In the genomic region with DNA sequence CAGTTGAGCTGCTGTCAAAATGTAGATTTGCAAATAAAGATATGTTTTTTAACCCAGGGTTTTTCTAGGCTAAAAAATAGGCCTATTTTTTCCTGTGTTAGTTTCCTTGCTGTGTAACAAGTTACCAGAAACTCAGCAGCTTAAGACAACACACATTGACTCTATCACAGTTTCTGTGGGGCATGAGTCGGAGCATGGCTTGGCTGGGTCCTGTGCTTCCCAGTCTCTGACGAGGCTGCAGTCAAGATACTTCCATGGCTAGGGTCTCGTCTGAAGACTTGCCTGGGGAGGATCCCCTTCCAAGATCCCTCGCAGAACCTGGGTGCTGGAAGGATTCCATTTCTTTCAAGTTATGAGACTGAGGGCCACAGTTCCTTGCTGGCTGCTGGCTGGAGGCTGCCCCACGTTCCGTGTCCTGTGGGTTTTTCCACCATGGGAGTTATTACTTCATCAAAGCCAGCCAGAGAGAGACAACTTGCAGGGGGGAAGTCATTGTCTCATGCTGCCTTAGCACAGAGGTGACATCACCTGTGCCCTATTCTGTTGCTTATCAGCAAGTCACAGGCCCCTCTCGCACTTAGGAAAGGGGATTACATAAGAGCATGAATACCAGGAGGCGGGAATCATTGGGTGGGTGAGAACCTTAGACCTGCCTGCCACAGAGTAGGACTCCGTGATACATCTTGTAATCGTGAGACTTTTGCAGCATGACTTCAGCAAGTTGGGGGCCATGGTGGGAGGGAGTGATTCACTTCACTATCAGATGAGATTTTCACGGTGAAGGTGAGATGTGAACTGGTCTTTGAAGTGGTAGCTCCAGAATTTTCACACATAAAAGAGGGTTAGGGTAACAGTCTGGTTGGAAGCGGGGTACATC, we compare ENCODE assay signal across 10 cellular contexts.
DNase-seq lines count a peak whose midpoint lies in the region; ATAC-seq and TF ChIP-seq lines count a peak whose summit lies in the region.
"Had no signal": no experiment of that assay in that cellular context is flagged by ENCODE, and none has a peak within 500 bp of the region (broad histone marks: within the 10 kb centered on the region; RNA-seq: fewer than 3 reads in every experiment).

No MANE protein-coding gene starts in this region.

- in situ Hi-C loops in mammary epithelial cell (cut with MboI; ENCODE audit: low sequenced_read_pairs in 2 of 2): no loop called here

- H3K36me3 ChIP-seq in mammary epithelial cell (ENCODE audit: insufficient read depth, low read length) (no peaks in the 10 kb centered on the region), breast epithelium (no peaks in the 10 kb centered on the region), mucosa of descending colon (ENCODE audit: low read depth) (no peaks in the 10 kb centered on the region)

- CTCF ChIA-PET in mammary epithelial cell (lab: Charles Lee; ENCODE audit: low non-redundant PET): no interaction called here

- peaks cover 59% of the 10 kb centered on the region for H3K4me1 Mint-ChIP-seq in activated naive CD8-positive, alpha-beta T cell treated with anti-CD3 and anti-CD28 coated beads for 36 hours

- TF ChIP-seq CTCF in mammary epithelial cell (conservative IDR thresholded peaks at IDR 0.05 in 1 of 2, IDR thresholded peaks at IDR 0.05 in 1 of 2; ENCODE audit: extremely low read depth in 1 of 2, insufficient read depth in 1 of 2, low read depth in 1 of 2, low read length in 2 of 2): no peak
- TF ChIP-seq CTCF in breast epithelium (IDR thresholded peaks at IDR 0.05): no peak
- no peak for TF ChIP-seq CTCF in mucosa of descending colon (IDR thresholded peaks at IDR 0.05)

- DNase-seq in mammary epithelial cell (peak; percentile 42), breast epithelium (ENCODE audit: low spot score in 2 of 2) (no peak), kidney tubule cell (ENCODE audit: low spot score) (peak; percentile 65), mucosa of descending colon (no peak), DMS 273 treated with DMSO at 0.1 percent for 48 hours (lab: John Stamatoyannopoulos, UW) (no peak), ureter (ENCODE audit: low spot score) (no peak)
- peak; percentile 25 for DNase-seq in activated naive CD8-positive, alpha-beta T cell treated with anti-CD3 and anti-CD28 coated beads for 36 hours
- DNase-seq in stimulated activated naive CD8-positive, alpha-beta T cell treated with anti-CD3 and anti-CD28 coated beads, Interleukin-15, Interleukin-2, amounts not matched to agents 100 U/mL and 50 U/mL, for 24 hours: peak; percentile 31
- DNase-seq: NCI-H2171 treated with DMSO at 0.1 percent for 48 hours had no signal

- intact Hi-C loops in mammary epithelial cell (cut with micrococcal nuclease) (no loop called here), breast epithelium (cut with DNase I; ENCODE audit: low total_unique reads) (no loop called here), mucosa of descending colon (cut with DNase I, micrococcal nuclease) (no loop called here)

- peak overlapping the region; percentile 28 for H3K27ac Mint-ChIP-seq in activated naive CD8-positive, alpha-beta T cell treated with anti-CD3 and anti-CD28 coated beads for 36 hours

- no peaks in the 10 kb centered on the region for H3K9me3 Mint-ChIP-seq in activated naive CD8-positive, alpha-beta T cell treated with anti-CD3 and anti-CD28 coated beads for 36 hours

- H3K36me3 Mint-ChIP-seq in activated naive CD8-positive, alpha-beta T cell treated with anti-CD3 and anti-CD28 coated beads for 36 hours: peaks cover 6% of the 10 kb centered on the region

- BruUV-seq in mammary epithelial cell (replicated peaks; lab: Mats Ljungman, UMichigan): no TSS peak

- H3K4me3 ChIP-seq in mammary epithelial cell (replicated peaks in 1 of 3; ENCODE audit: insufficient read depth in 1 of 3, low read depth in 2 of 3, low read length in 3 of 3) (no peak overlapping the region), breast epithelium (no peak overlapping the region), mucosa of descending colon (no peak overlapping the region)

- H3K9ac ChIP-seq in mammary epithelial cell (ENCODE audit: insufficient read depth, low read length): no peak overlapping the region

- H4K20me1 ChIP-seq in mammary epithelial cell (ENCODE audit: insufficient read depth, low read length): no peaks in the 10 kb centered on the region

- H3K4me1 ChIP-seq in mammary epithelial cell (ENCODE audit: insufficient read depth, low read length): peaks cover 42% of the 10 kb centered on the region
- H3K4me1 ChIP-seq in breast epithelium: peaks cover 0 to under 1% of the 10 kb centered on the region in 2 donors
- peaks cover 4% of the 10 kb centered on the region for H3K4me1 ChIP-seq in mucosa of descending colon (ENCODE audit: low read depth)

- no peaks in the 10 kb centered on the region for H3K27me3 Mint-ChIP-seq in activated naive CD8-positive, alpha-beta T cell treated with anti-CD3 and anti-CD28 coated beads for 36 hours

- H3K27ac ChIP-seq in mammary epithelial cell (ENCODE audit: insufficient read depth, low read depth, low read length) (peak overlapping the region; percentile 45), breast epithelium (no peak overlapping the region)
- H3K27ac ChIP-seq: C4-2B had no signal

- 92% methylated on average over 8 of the region's 12 CpGs for WGBS in mammary epithelial cell (ENCODE audit: low coverage, missing lambda C conversion rate)

- no peak overlapping the region for H2AFZ ChIP-seq in mammary epithelial cell (ENCODE audit: low read depth, low read length)

- no peaks in the 10 kb centered on the region for H3K27me3 ChIP-seq in mammary epithelial cell (ENCODE audit: insufficient read depth, low read length)
- H3K27me3 ChIP-seq in breast epithelium: no peaks in the 10 kb centered on the region

- peaks cover 97% of the 10 kb centered on the region for H3K79me2 ChIP-seq in mammary epithelial cell (ENCODE audit: insufficient read depth, low read length)

- no peak for TF ChIP-seq POLR2A in breast epithelium (IDR thresholded peaks at IDR 0.05)

- peak; percentile 66 for ATAC-seq in stimulated activated naive CD8-positive, alpha-beta T cell treated with anti-CD3 and anti-CD28 coated beads, Interleukin-15, Interleukin-2, amounts not matched to agents 100 U/mL and 50 U/mL, for 24 hours
- ATAC-seq in mucosa of descending colon: no peak

- no peak overlapping the region for H3K4me3 Mint-ChIP-seq in activated naive CD8-positive, alpha-beta T cell treated with anti-CD3 and anti-CD28 coated beads for 36 hours

- H3K4me2 ChIP-seq in mammary epithelial cell (ENCODE audit: insufficient read depth, low read depth, low read length): peak overlapping the region; percentile 65

- dilution Hi-C loops in mammary epithelial cell (cut with HindIII; ENCODE audit: low sequenced_read_pairs): no loop called here

- no peaks in the 10 kb centered on the region for H3K9me3 ChIP-seq in mammary epithelial cell (replicated peaks; ENCODE audit: insufficient read depth, low read length)
- H3K9me3 ChIP-seq in breast epithelium: no peaks in the 10 kb centered on the region
- no peaks in the 10 kb centered on the region for H3K9me3 ChIP-seq in mucosa of descending colon

Comparison
In these comparisons a context has a peak if more than half of its experiments do, and no peak if none do; other contexts are left out.
1. DNase-seq: peak in mammary epithelial cell (single experiment), activated naive CD8-positive, alpha-beta T cell treated with anti-CD3 and anti-CD28 coated beads for 36 hours (single experiment), kidney tubule cell (single experiment) and stimulated activated naive CD8-positive, alpha-beta T cell treated with anti-CD3 and anti-CD28 coated beads, Interleukin-15, Interleukin-2, amounts not matched to agents 100 U/mL and 50 U/mL, for 24 hours (single experiment); none in breast epithelium (0 of 2), mucosa of descending colon (0 of 3), DMS 273 treated with DMSO at 0.1 percent for 48 hours (single experiment) and ureter (single experiment).